ENCODE assay signal across 4 cellular contexts in the genomic region with DNA sequence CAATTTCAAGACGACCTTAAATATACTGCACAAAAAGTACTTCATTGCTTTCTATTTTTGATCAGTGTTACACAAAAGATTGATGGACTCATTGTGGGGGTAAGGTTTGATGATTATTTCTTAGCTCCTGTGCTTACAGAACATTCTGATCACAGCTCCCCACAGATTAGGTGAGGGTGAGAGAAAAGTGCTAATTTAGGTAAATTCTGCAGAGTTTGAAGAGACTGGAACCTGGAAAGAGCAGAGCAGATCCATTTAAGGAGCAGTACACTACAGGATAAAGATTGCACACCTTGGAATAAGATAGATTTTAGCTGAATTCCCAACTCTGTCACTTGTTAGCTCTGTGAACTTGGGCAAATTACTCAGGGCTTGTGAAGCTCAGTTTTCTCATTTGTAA.
"Had no signal": no experiment of that assay in that cellular context is flagged by ENCODE, and none has a peak within 500 bp of the region (broad histone marks: within the 10 kb centered on the region; RNA-seq: fewer than 3 reads in every experiment).

No MANE protein-coding gene starts in this region.

- H3K4me3 ChIP-seq: K562 had no signal

- DNase-seq: IMR-90, KBM-7 had no signal

- H3K27ac ChIP-seq: HL-60 had no signal
